ENCODE assay signal across 8 cellular contexts in the genomic region with DNA sequence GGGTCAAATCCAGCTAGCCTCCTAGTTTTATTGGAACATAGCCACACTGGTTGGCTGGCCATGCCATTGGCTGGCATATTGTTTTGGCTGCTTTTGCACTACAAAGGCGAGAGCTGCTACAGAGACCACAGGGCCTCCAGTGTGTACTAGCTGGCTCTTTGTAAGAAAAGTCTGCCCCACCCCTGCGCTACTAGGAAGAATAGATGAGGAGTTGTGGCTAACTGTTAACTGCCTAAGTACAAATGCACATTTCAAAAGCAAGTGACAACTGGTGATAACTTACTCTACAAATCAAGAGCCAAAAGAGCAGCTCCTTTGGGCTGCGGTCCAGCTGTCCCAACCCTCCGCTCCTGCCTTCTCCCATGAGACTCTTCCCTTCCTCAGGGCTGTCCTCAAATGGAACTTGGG.
A peak's percentile ranks its signal among the peaks of the same experiment; 100 is the strongest.
DNase-seq lines count a peak whose midpoint lies in the region; ATAC-seq, FAIRE-seq and TF ChIP-seq lines count a peak whose summit lies in the region.

No MANE protein-coding gene starts in this region.

- ATAC-seq in Right ventricle myocardium inferior (peak; percentile 71), GM12878 (peak; percentile 24), mucosa of descending colon (peak; percentile 70), upper lobe of left lung (ENCODE audit: low FRiP score in 2 of 2) (peak in 1 of 2 donors; percentile 7), GM21529 (IDR thresholded peaks at IDR 0.05; ENCODE audit: unreplicated experiment) (no peak)

- no peak overlapping the region for H3K4me3 ChIP-seq in GM12878
- H3K4me3 ChIP-seq in mucosa of descending colon: no peak overlapping the region
- no peak overlapping the region for H3K4me3 ChIP-seq in upper lobe of left lung

- no TSS peak for BruUV-seq in GM12878 (replicated peaks; lab: Mats Ljungman, UMichigan)

- no peaks in the 10 kb centered on the region for H3K27me3 ChIP-seq in GM12878 (replicated peaks in 1 of 2; ENCODE audit: control insufficient read depth in 2 of 2, insufficient read depth in 2 of 2, low read length in 1 of 2)
- H3K27me3 ChIP-seq in upper lobe of left lung: no peaks in the 10 kb centered on the region

- RAD21 ChIA-PET in GM12878 (lab: Charles Lee; ENCODE audit: unreplicated experiment): interaction anchor here (0.8 to 2.6 kb wide), 6 partner anchors 9 to 95 kb away, joined by 3 to 14 read pairs (median 6); a partner anchor contains a TSS

- peaks cover 18% of the 10 kb centered on the region; the same call in 1 of the 2 replicates for H3K4me1 ChIP-seq in GM12878 (ENCODE audit: control insufficient read depth, insufficient read depth, low read length)
- peaks cover 38% of the 10 kb centered on the region for H3K4me1 ChIP-seq in mucosa of descending colon (ENCODE audit: low read depth)
- peaks cover 30 to 57% (median 45%) of the 10 kb centered on the region in 4 donors for H3K4me1 ChIP-seq in upper lobe of left lung

- TF ChIP-seq POLR2A in GM12878 (IDR thresholded peaks at IDR 0.05; ENCODE audit: low read depth, low read length) (no peak), upper lobe of left lung (IDR thresholded peaks at IDR 0.05) (no peak)

- intact Hi-C loops in Right ventricle myocardium inferior (cut with DNase I) (loop anchor here (1.0 to 10.0 kb wide), 4 partner anchors 25 to 87 kb away; no protein-coding TSS in a partner anchor), cardiac septum (cut with DNase I) (loop anchor here (2.0 to 5.0 kb wide), 3 partner anchors 25 to 85 kb away; a partner anchor contains a TSS), GM12878 (cut with micrococcal nuclease; ENCODE audit: unreplicated experiment) (no loop called here), mucosa of descending colon (cut with DNase I, micrococcal nuclease) (no loop called here)

- H3K36me3 ChIP-seq in GM12878 (ENCODE audit: control insufficient read depth in 2 of 2, insufficient read depth in 2 of 2, low read length in 1 of 2) (no peaks in the 10 kb centered on the region), mucosa of descending colon (ENCODE audit: low read depth) (no peaks in the 10 kb centered on the region), upper lobe of left lung (no peaks in the 10 kb centered on the region)

- no peak for FAIRE-seq in GM12878 (lab: Jason Lieb, UNC)

- no peak overlapping the region for H3K27ac ChIP-seq in GM12878 (ENCODE audit: control insufficient read depth, insufficient read depth)
- H3K27ac ChIP-seq in upper lobe of left lung: peak overlapping the region; percentile 32 to 67 (median 54)

- H3K4me2 ChIP-seq in GM12878 (ENCODE audit: control insufficient read depth, insufficient read depth): no peak overlapping the region

- no peaks in the 10 kb centered on the region for H4K20me1 ChIP-seq in GM12878 (ENCODE audit: control insufficient read depth, insufficient read depth)

- TF ChIP-seq CTCF in GM12878 (IDR thresholded peaks at IDR 0.05 in 2 of 3, conservative IDR thresholded peaks at IDR 0.05 in 1 of 3; ENCODE audit: control insufficient read depth in 2 of 3, extremely low read depth in 1 of 3, insufficient read depth in 1 of 3, low read depth in 3 of 3, low read length in 3 of 3) (no peak), mucosa of descending colon (IDR thresholded peaks at IDR 0.05) (no peak), upper lobe of left lung (IDR thresholded peaks at IDR 0.05) (no peak)

- in situ Hi-C loops in GM12878 (cut with MboI): no loop called here

- H3K9me3 ChIP-seq in GM12878 (replicated peaks; ENCODE audit: control insufficient read depth, insufficient read depth, low read length): no peaks in the 10 kb centered on the region
- H3K9me3 ChIP-seq in mucosa of descending colon: no peaks in the 10 kb centered on the region
- no peaks in the 10 kb centered on the region for H3K9me3 ChIP-seq in upper lobe of left lung

- H3K9ac ChIP-seq in GM12878 (ENCODE audit: control insufficient read depth, insufficient read depth, low read length): no peak overlapping the region

- DNase-seq in Right ventricle myocardium inferior (ENCODE audit: missing footprints) (no peak), cardiac septum (ENCODE audit: low spot score) (no peak), GM12878 (ENCODE audit: low read depth, low spot score) (no peak), mucosa of descending colon (peak in 1 of 3 donors; percentile 32), upper lobe of left lung (no peak), COR-L47 (lab: John Stamatoyannopoulos, UW) (no peak), COLO829 (ENCODE audit: low spot score) (no peak)

- TF ChIP-seq EP300 in GM12878 (IDR thresholded peaks at IDR 0.05; ENCODE audit: borderline replicate concordance in 1 of 2, control insufficient read depth in 1 of 2, low read depth in 2 of 2, low read length in 2 of 2) (no peak), upper lobe of left lung (IDR thresholded peaks at IDR 0.05) (no peak)

- CTCF ChIA-PET in GM12878 (lab: Yijun Ruan, JAX): interaction anchor here (1.0 to 1.8 kb wide), 2 partner anchors 63 to 100 kb away, joined by 3 to 9 read pairs; a partner anchor contains a TSS

- no peaks in the 10 kb centered on the region for H3K79me2 ChIP-seq in GM12878 (ENCODE audit: control insufficient read depth, insufficient read depth, low read length)

- SMC1A ChIA-PET in GM12878 (lab: Charles Lee; ENCODE audit: uncharacterized antibody, unreplicated experiment): interaction anchor here (0.8 to 2.5 kb wide), 9 partner anchors 8 to 100 kb away, joined by 3 to 14 read pairs (median 4); no protein-coding TSS in a partner anchor

- H2AFZ ChIP-seq in GM12878 (ENCODE audit: control insufficient read depth, low read depth, low read length): no peak overlapping the region

- TF ChIP-seq RAD21 in GM12878 (IDR thresholded peaks at IDR 0.05; ENCODE audit: insufficient read depth, low read depth, low read length): no peak

- POLR2A ChIA-PET in GM12878 (lab: Charles Lee): interaction anchor here (0.6 to 2.6 kb wide), 3 partner anchors 8 to 1462 kb away, joined by 3 to 12 read pairs (median 6); a partner anchor contains a TSS

- WGBS in GM12878 (ENCODE audit: insufficient coverage, insufficient replicate concordance, low lambda C conversion rate, missing lambda C conversion rate): 81% methylated on average over 4 of the region's 4 CpGs
- 74 to 80% methylated on average over 2 to 4 of the region's 4 CpGs for WGBS in upper lobe of left lung, 2 donors

TF ChIP-seq in GM12878, 131 proteins besides CTCF, POLR2A, EP300 and RAD21:
- TF ChIP-seq RFX5 (IDR thresholded peaks at IDR 0.05; ENCODE audit: low read depth, low read length): no peak
- TF ChIP-seq, protein P1, sequence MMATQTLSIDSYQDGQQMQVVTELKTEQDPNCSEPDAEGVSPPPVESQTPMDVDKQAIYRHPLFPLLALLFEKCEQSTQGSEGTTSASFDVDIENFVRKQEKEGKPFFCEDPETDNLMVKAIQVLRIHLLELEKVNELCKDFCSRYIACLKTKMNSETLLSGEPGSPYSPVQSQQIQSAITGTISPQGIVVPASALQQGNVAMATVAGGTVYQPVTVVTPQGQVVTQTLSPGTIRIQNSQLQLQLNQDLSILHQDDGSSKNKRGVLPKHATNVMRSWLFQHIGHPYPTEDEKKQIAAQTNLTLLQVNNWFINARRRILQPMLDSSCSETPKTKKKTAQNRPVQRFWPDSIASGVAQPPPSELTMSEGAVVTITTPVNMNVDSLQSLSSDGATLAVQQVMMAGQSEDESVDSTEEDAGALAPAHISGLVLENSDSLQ (IDR thresholded peaks at IDR 0.05): no peak
- TF ChIP-seq, protein P2, sequence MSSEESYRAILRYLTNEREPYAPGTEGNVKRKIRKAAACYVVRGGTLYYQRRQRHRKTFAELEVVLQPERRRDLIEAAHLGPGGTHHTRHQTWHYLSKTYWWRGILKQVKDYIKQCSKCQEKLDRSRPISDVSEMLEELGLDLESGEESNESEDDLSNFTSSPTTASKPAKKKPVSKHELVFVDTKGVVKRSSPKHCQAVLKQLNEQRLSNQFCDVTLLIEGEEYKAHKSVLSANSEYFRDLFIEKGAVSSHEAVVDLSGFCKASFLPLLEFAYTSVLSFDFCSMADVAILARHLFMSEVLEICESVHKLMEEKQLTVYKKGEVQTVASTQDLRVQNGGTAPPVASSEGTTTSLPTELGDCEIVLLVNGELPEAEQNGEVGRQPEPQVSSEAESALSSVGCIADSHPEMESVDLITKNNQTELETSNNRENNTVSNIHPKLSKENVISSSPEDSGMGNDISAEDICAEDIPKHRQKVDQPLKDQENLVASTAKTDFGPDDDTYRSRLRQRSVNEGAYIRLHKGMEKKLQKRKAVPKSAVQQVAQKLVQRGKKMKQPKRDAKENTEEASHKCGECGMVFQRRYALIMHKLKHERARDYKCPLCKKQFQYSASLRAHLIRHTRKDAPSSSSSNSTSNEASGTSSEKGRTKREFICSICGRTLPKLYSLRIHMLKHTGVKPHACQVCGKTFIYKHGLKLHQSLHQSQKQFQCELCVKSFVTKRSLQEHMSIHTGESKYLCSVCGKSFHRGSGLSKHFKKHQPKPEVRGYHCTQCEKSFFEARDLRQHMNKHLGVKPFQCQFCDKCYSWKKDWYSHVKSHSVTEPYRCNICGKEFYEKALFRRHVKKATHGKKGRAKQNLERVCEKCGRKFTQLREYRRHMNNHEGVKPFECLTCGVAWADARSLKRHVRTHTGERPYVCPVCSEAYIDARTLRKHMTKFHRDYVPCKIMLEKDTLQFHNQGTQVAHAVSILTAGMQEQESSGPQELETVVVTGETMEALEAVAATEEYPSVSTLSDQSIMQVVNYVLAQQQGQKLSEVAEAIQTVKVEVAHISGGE (CRISPR knock-in tag; IDR thresholded peaks at IDR 0.05): no peak
- TF ChIP-seq BMI1 (IDR thresholded peaks at IDR 0.05; ENCODE audit: borderline replicate concordance): no peak
- no peak for TF ChIP-seq NBN (IDR thresholded peaks at IDR 0.05)
- TF ChIP-seq MXI1 (IDR thresholded peaks at IDR 0.05; ENCODE audit: low read depth, low read length): no peak
- no peak for TF ChIP-seq SRF (IDR thresholded peaks at IDR 0.05; ENCODE audit: low read depth in 2 of 2, low read length in 2 of 2)

Comparison
In these comparisons a context has a peak if more than half of its experiments do, and no peak if none do; other contexts are left out.
1. intact Hi-C loops: an anchor here in Right ventricle myocardium inferior (1.0 to 10.0 kb wide) and cardiac septum (2.0 to 5.0 kb wide); none called in GM12878 and mucosa of descending colon.